Comparison of ENCODE assay signal across 13 cellular contexts in the genomic region with DNA sequence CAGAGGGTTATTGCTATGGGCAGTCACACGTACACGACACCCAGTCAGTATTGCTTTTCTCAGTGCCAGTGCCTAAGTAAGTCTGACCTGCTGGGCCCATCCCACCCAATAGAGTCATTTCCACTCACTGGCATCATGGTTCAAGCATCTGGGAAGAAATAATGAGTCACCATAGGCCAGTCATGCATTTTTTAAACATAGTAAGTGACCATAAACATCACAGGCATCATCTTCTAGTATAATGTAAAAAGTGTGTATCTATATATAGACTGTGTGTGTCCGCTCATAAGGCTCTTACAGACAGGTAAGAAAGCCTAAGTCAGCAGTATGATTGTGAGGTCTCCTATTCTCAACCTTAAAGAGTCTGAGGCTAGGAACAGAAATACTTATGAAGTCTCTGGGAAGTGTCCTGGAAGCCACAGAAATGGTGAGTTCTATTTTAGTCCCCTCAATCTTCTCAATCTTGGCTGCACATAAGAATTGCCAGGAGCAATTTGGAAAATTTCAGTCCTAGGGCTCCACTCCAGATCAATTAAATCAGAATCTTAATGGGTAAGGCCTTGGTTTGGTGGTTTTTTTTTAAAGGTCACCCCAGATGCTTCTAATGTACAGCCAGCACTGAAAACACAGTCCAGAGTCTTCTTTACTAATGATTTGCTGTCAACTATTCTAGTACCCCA.
A peak's percentile ranks its signal among the peaks of the same experiment; 100 is the strongest.
DNase-seq lines count a peak whose midpoint lies in the region; ATAC-seq and TF ChIP-seq lines count a peak whose summit lies in the region.
"Had no signal": no experiment of that assay in that cellular context is flagged by ENCODE, and none has a peak within 500 bp of the region (broad histone marks: within the 10 kb centered on the region; RNA-seq: fewer than 3 reads in every experiment).

No MANE protein-coding gene starts in this region.

- H2AFZ ChIP-seq in ACC112 (ENCODE audit: low read length, unreplicated experiment), result peak overlapping the region; percentile 53
- peak overlapping the region; percentile 2 for H2AFZ ChIP-seq in mammary epithelial cell (ENCODE audit: low read depth, low read length)
- H2AFZ ChIP-seq: GM23338 had no signal

- no peaks in the 10 kb centered on the region for H3K27me3 ChIP-seq in ACC112 (ENCODE audit: insufficient read depth, low read length)
- H3K27me3 ChIP-seq in mammary epithelial cell (ENCODE audit: insufficient read depth, low read length), result no peaks in the 10 kb centered on the region
- H3K27me3 ChIP-seq: heart left ventricle had no signal

- H3K27ac ChIP-seq in ACC112 (ENCODE audit: low read depth, low read length) (peak overlapping the region; percentile 87), mammary epithelial cell (ENCODE audit: insufficient read depth, low read depth, low read length) (peak overlapping the region; percentile 45)

- WGBS in mammary epithelial cell (ENCODE audit: low coverage, missing lambda C conversion rate), result 68% methylated on average over 3 of the region's 3 CpGs

- BruUV-seq in mammary epithelial cell (replicated peaks; lab: Mats Ljungman, UMichigan), result TSS peak; percentile 70

- dilution Hi-C loops in mammary epithelial cell (cut with HindIII; ENCODE audit: low sequenced_read_pairs), result no loop called here

- no peaks in the 10 kb centered on the region for H3K79me2 ChIP-seq in ACC112 (ENCODE audit: control insufficient read depth, insufficient read depth, low read length, unreplicated experiment)
- H3K79me2 ChIP-seq in mammary epithelial cell (ENCODE audit: insufficient read depth, low read length), result no peaks in the 10 kb centered on the region

- H3K4me3 ChIP-seq in ACC112 (ENCODE audit: low read depth, low read length), result peak overlapping the region; percentile 6; the same call in 1 of the 2 replicates
- no peak overlapping the region for H3K4me3 ChIP-seq in mammary epithelial cell (replicated peaks in 1 of 3; ENCODE audit: insufficient read depth in 1 of 3, low read depth in 2 of 3, low read length in 3 of 3)
- H3K4me3 ChIP-seq: GM23338, heart left ventricle had no signal

- H3K4me2 ChIP-seq in mammary epithelial cell (ENCODE audit: insufficient read depth, low read depth, low read length), result peak overlapping the region; percentile 20
- H3K4me2 ChIP-seq: GM23338 had no signal

- intact Hi-C loops in mammary epithelial cell (cut with micrococcal nuclease), result loop anchor here (5.0 kb wide), 1 partner anchor 70 kb away; no protein-coding TSS in a partner anchor

- DNase-seq in M059J (ENCODE audit: low read depth) (peak; percentile 97), mammary epithelial cell (peak; percentile 92), lung microvascular endothelial cell (ENCODE audit: low read depth in 2 of 2) (peak; percentile 34 to 95), T-helper 2 cell (no peak), AML-193 (lab: John Stamatoyannopoulos, UW) (no peak), HuH-7.5 (ENCODE audit: low spot score) (no peak)
- DNase-seq: C1 segment of cervical spinal cord; heart left ventricle; naive B cell; stimulated activated CD4-positive, alpha-beta T cell treated with anti-CD3 and anti-CD28 coated beads, Interleukin-4, amount 100 ng/mL, for 24 hours had no signal

- H3K4me1 ChIP-seq in ACC112 (ENCODE audit: control insufficient read depth, insufficient read depth, low read length, unreplicated experiment), result peaks cover 28% of the 10 kb centered on the region
- peaks cover 23% of the 10 kb centered on the region for H3K4me1 ChIP-seq in mammary epithelial cell (ENCODE audit: insufficient read depth, low read length)

- CTCF ChIA-PET in mammary epithelial cell (lab: Charles Lee; ENCODE audit: low non-redundant PET), result no interaction called here

- no peak for ATAC-seq in HG02973 (IDR thresholded peaks at IDR 0.05; ENCODE audit: unreplicated experiment)
- ATAC-seq: GM23338 had no signal

- in situ Hi-C loops in mammary epithelial cell (cut with MboI; ENCODE audit: low sequenced_read_pairs in 2 of 2), result no loop called here

- no peaks in the 10 kb centered on the region for H4K20me1 ChIP-seq in mammary epithelial cell (ENCODE audit: insufficient read depth, low read length)

- H3K9me3 ChIP-seq in mammary epithelial cell (replicated peaks; ENCODE audit: insufficient read depth, low read length), result no peaks in the 10 kb centered on the region
- H3K9me3 ChIP-seq: heart left ventricle had no signal

- no peaks in the 10 kb centered on the region for H3K36me3 ChIP-seq in ACC112 (ENCODE audit: insufficient read depth, low read length)
- H3K36me3 ChIP-seq in mammary epithelial cell (ENCODE audit: insufficient read depth, low read length), result no peaks in the 10 kb centered on the region

- H3K9ac ChIP-seq in mammary epithelial cell (ENCODE audit: insufficient read depth, low read length), result no peak overlapping the region

- no peak for TF ChIP-seq CTCF in mammary epithelial cell (conservative IDR thresholded peaks at IDR 0.05 in 1 of 2, IDR thresholded peaks at IDR 0.05 in 1 of 2; ENCODE audit: extremely low read depth in 1 of 2, insufficient read depth in 1 of 2, low read depth in 1 of 2, low read length in 2 of 2)

Comparison
In these comparisons a context has a peak if more than half of its experiments do, and no peak if none do; other contexts are left out.
1. DNase-seq: peak in M059J (single experiment), mammary epithelial cell (single experiment) and lung microvascular endothelial cell (2 of 2); none in T-helper 2 cell (0 of 5), AML-193 (0 of 2) and HuH-7.5 (single experiment).